ENCODE assay signal across 8 cellular contexts in genomic region chr11:67584881-67585873, GRCh38. TPM values are rescaled to one million over a fixed set of nuclear protein-coding genes. Genes with fewer than 3 reads are reported as not detected.
A peak's percentile ranks its signal among the peaks of the same experiment; 100 is the strongest.
DNase-seq lines count a peak whose midpoint lies in the region; ATAC-seq and TF ChIP-seq lines count a peak whose summit lies in the region.

No MANE protein-coding gene starts in this region.

- H3K36me3 ChIP-seq in SK-N-SH (replicated peaks in 1 of 2; ENCODE audit: control insufficient read depth in 1 of 2, insufficient read depth in 2 of 2, low read length in 1 of 2), result peaks cover 13 to 24% of the 10 kb centered on the region in 2 experiments
- H3K36me3 ChIP-seq in subcutaneous abdominal adipose tissue (ENCODE audit: control insufficient read depth in 5 of 5, insufficient read depth in 5 of 5, low read length in 5 of 5), result peaks cover 0 to 39% (median 24%) of the 10 kb centered on the region in 5 donors

- ATAC-seq in SK-N-SH treated with all-trans-retinoic acid at 6 μM for 48 hours, result no peak
- no peak for ATAC-seq in activated T-helper 17 cell treated with anti-CD3 and anti-CD28 coated beads, Interleukin-2, amount 50 U/mL, for 72 hours (replicated peaks)

- H3K27ac Mint-ChIP-seq in activated T-helper 17 cell treated with anti-CD3 and anti-CD28 coated beads, Interleukin-2, amount 50 U/mL, for 72 hours, result no peak overlapping the region

- H3K9me3 ChIP-seq in SK-N-SH (no peaks in the 10 kb centered on the region), iPS-18c (ENCODE audit: control insufficient read depth, insufficient read depth, low read length) (no peaks in the 10 kb centered on the region), subcutaneous abdominal adipose tissue (ENCODE audit: control insufficient read depth in 5 of 5, low read length in 5 of 5) (no peaks in the 10 kb centered on the region)

- CTCF ChIA-PET in SK-N-SH (lab: Yijun Ruan, JAX), result interaction anchor here (1.1 to 5.8 kb wide), 4 partner anchors 10 to 44 kb away, joined by 7 to 43 read pairs (median 20); partner anchors contain the start of gene NUDT8

- H2AFZ ChIP-seq in SK-N-SH (ENCODE audit: low read depth), result no peak overlapping the region

- H3K4me3 Mint-ChIP-seq in activated T-helper 17 cell treated with anti-CD3 and anti-CD28 coated beads, Interleukin-2, amount 50 U/mL, for 72 hours, result peak overlapping the region; percentile 68

- peak overlapping the region; percentile 98 for H3K9ac ChIP-seq in SK-N-SH
- peak overlapping the region in 4 of 5 donors; percentile 68 to 78 (median 73) for H3K9ac ChIP-seq in subcutaneous abdominal adipose tissue (ENCODE audit: low read length in 5 of 5)

- H3K9me2 ChIP-seq in SK-N-SH, result no peaks in the 10 kb centered on the region

- H3K4me1 ChIP-seq in SK-N-SH (ENCODE audit: control insufficient read depth in 1 of 2, insufficient read depth in 2 of 2, low read depth in 1 of 2, low read length in 1 of 2) (peaks cover 10 to 14% of the 10 kb centered on the region in 2 experiments; a peak in 3 of 4 replicates), subcutaneous abdominal adipose tissue (ENCODE audit: control insufficient read depth in 5 of 5, insufficient read depth in 5 of 5, low read length in 5 of 5) (peaks cover 0 to 35% (median 23%) of the 10 kb centered on the region in 5 donors)

- no peak for TF ChIP-seq CTCF in SK-N-SH (IDR thresholded peaks at IDR 0.05)

- H4K20me1 ChIP-seq in SK-N-SH (ENCODE audit: insufficient read depth), result peaks cover 20% of the 10 kb centered on the region

- peaks cover 28% of the 10 kb centered on the region for H3K36me3 Mint-ChIP-seq in activated T-helper 17 cell treated with anti-CD3 and anti-CD28 coated beads, Interleukin-2, amount 50 U/mL, for 72 hours (ENCODE audit: low read depth)

- no peak for TF ChIP-seq EP300 in SK-N-SH (IDR thresholded peaks at IDR 0.05; ENCODE audit: borderline replicate concordance in 1 of 2, low read depth in 1 of 2, low read length in 1 of 2)

- peaks cover 24% of the 10 kb centered on the region for H3K4me1 Mint-ChIP-seq in activated T-helper 17 cell treated with anti-CD3 and anti-CD28 coated beads, Interleukin-2, amount 50 U/mL, for 72 hours

- no peak for TF ChIP-seq RAD21 in SK-N-SH (IDR thresholded peaks at IDR 0.05; ENCODE audit: low read length)

- H3K79me2 ChIP-seq in SK-N-SH (ENCODE audit: insufficient read depth), result peaks cover 27% of the 10 kb centered on the region

- no peaks in the 10 kb centered on the region for H3K27me3 Mint-ChIP-seq in activated T-helper 17 cell treated with anti-CD3 and anti-CD28 coated beads, Interleukin-2, amount 50 U/mL, for 72 hours

- peak; percentile 53 for DNase-seq in SK-N-SH
- DNase-seq in activated effector memory CD4-positive, alpha-beta T cell treated with anti-CD3 and anti-CD28 coated beads, Interleukin-2, amount 50 U/mL, for 16 hours, result no peak
- no peak for DNase-seq in effector CD4-positive, alpha-beta T cell
- no peak for DNase-seq in epidermal melanocyte (ENCODE audit: insufficient read length, low spot score)

- H3K4me2 ChIP-seq in SK-N-SH, result peak overlapping the region; percentile 95

- H3K4me3 ChIP-seq in SK-N-SH (ENCODE audit: low read depth in 2 of 2, low read length in 1 of 2) (peak overlapping the region; percentile 68 to 77), iPS-18c (ENCODE audit: insufficient read depth, low read depth, low read length) (peak overlapping the region; percentile 86), subcutaneous abdominal adipose tissue (ENCODE audit: low read depth in 1 of 5, low read length in 5 of 5) (peak overlapping the region; percentile 31 to 72 (median 70))

- 98% methylated on average over 15 of the region's 21 CpGs for WGBS in SK-N-SH (ENCODE audit: low lambda C conversion rate)

- H3F3A ChIP-seq in SK-N-SH (replicated peaks; ENCODE audit: insufficient read depth), result peaks cover 16% of the 10 kb centered on the region

- POLR2A ChIA-PET in SK-N-SH (lab: Yijun Ruan, JAX), result interaction anchor here (1.1 to 1.9 kb wide), 2 partner anchors 23 to 45 kb away, joined by 3 to 9 read pairs; partner anchors contain the start of gene NUDT8

- H3K27ac ChIP-seq in SK-N-SH (ENCODE audit: low read depth in 2 of 2, low read length in 1 of 2) (peak overlapping the region in 1 of 2 experiments; percentile 61; a peak in 2 of 4 replicates), subcutaneous abdominal adipose tissue (ENCODE audit: low read depth, low read length) (peak overlapping the region; percentile 82)

- H3K9me3 Mint-ChIP-seq in activated T-helper 17 cell treated with anti-CD3 and anti-CD28 coated beads, Interleukin-2, amount 50 U/mL, for 72 hours, result no peaks in the 10 kb centered on the region

- H3K27me3 ChIP-seq in SK-N-SH (ENCODE audit: insufficient read depth) (no peaks in the 10 kb centered on the region), subcutaneous abdominal adipose tissue (ENCODE audit: control insufficient read depth in 5 of 5, insufficient read depth in 4 of 5, low read length in 5 of 5) (no peaks in the 10 kb centered on the region)

TF ChIP-seq in SK-N-SH, 30 proteins besides CTCF, POLR2A, EP300 and RAD21:
- TF ChIP-seq GABPA (IDR thresholded peaks at IDR 0.05; ENCODE audit: low read depth) (no peak), REST (IDR thresholded peaks at IDR 0.05; ENCODE audit: low read depth, low read length) (no peak)

TF ChIP-seq in SK-N-SH treated with all-trans-retinoic acid at 6 μM for 48 hours, 23 proteins besides CTCF, POLR2A, EP300 and RAD21 (continues in another document):
- TF ChIP-seq GLIS3 (CRISPR knock-in tag; IDR thresholded peaks at IDR 0.05), result no peak
- no peak for TF ChIP-seq ESRRG (CRISPR knock-in tag; IDR thresholded peaks at IDR 0.05)
- TF ChIP-seq TSHZ2 (CRISPR knock-in tag; IDR thresholded peaks at IDR 0.05), result no peak
- no peak for TF ChIP-seq BACH2 (CRISPR knock-in tag; IDR thresholded peaks at IDR 0.05; ENCODE audit: borderline replicate concordance)
- TF ChIP-seq ZFP3 (CRISPR knock-in tag; IDR thresholded peaks at IDR 0.05), result no peak
- TF ChIP-seq TCF4 (CRISPR knock-in tag; IDR thresholded peaks at IDR 0.05; ENCODE audit: borderline replicate concordance), result no peak
- no peak for TF ChIP-seq CSDC2 (CRISPR knock-in tag; IDR thresholded peaks at IDR 0.05)
- TF ChIP-seq CREB5 (CRISPR knock-in tag; IDR thresholded peaks at IDR 0.05; ENCODE audit: low read depth), result no peak
- no peak for TF ChIP-seq SNAI2 (CRISPR knock-in tag; IDR thresholded peaks at IDR 0.05)
- no peak for TF ChIP-seq ZNF565 (CRISPR knock-in tag; conservative IDR thresholded peaks at IDR 0.05; ENCODE audit: low read depth)
- TF ChIP-seq ZC3H10 (CRISPR knock-in tag; IDR thresholded peaks at IDR 0.05), result no peak
- TF ChIP-seq TOX (CRISPR knock-in tag; IDR thresholded peaks at IDR 0.05; ENCODE audit: borderline replicate concordance), result no peak

RNA-seq across cellular contexts. Expression of gene GSTP1, which starts 1.6 kb away (rescaled TPM):
- 488 and 745 TPM in 2 replicates for polyA plus RNA-seq in SK-N-SH (2012; rRNA removed)
- polyA plus RNA-seq in SK-N-SH (2012; cell fraction: cytosol; rRNA removed), result 313 and 440 TPM in 2 replicates
- 348 and 460 TPM in 2 replicates for polyA plus RNA-seq in SK-N-SH (2012; cell fraction: nucleus; rRNA removed)
- total RNA-seq in activated T-helper 17 cell treated with anti-CD3 and anti-CD28 coated beads, Interleukin-2, amount 50 U/mL, for 72 hours, result 100 to 1,000 TPM; 187 to 394 TPM

RNA-seq across cellular contexts. Expression of gene NDUFV1, which starts 21.6 kb away (rescaled TPM):
- 220 and 278 TPM in 2 replicates for polyA plus RNA-seq in SK-N-SH (2012; rRNA removed)
- polyA plus RNA-seq in SK-N-SH (2012; cell fraction: cytosol; rRNA removed), result 107 and 138 TPM in 2 replicates
- polyA plus RNA-seq in SK-N-SH (2012; cell fraction: nucleus; rRNA removed), result 658 and 815 TPM in 2 replicates
- 100 to 1,000 TPM; 160 to 238 TPM for total RNA-seq in activated T-helper 17 cell treated with anti-CD3 and anti-CD28 coated beads, Interleukin-2, amount 50 U/mL, for 72 hours

RNA-seq across cellular contexts. Expression of gene NUDT8, which starts 44.6 kb away (rescaled TPM):
- 2.2 and 2.7 TPM in 2 replicates for polyA plus RNA-seq in SK-N-SH (2012; rRNA removed)
- polyA plus RNA-seq in SK-N-SH (2012; cell fraction: cytosol; rRNA removed), result 1.7 and 2.3 TPM in 2 replicates
- polyA plus RNA-seq in SK-N-SH (2012; cell fraction: nucleus; rRNA removed), result 10.3 and 23.0 TPM in 2 replicates
- 10 to 100 TPM; 12.0 to 23.1 TPM for total RNA-seq in activated T-helper 17 cell treated with anti-CD3 and anti-CD28 coated beads, Interleukin-2, amount 50 U/mL, for 72 hours

RNA-seq across cellular contexts. Expression of gene TBX10, which starts 54.4 kb away (rescaled TPM):
- polyA plus RNA-seq in SK-N-SH (2012; rRNA removed), result not detected in 2 replicates
- polyA plus RNA-seq in SK-N-SH (2012; cell fraction: cytosol; rRNA removed), result not detected in 2 replicates
- not detected in 2 replicates for polyA plus RNA-seq in SK-N-SH (2012; cell fraction: nucleus; rRNA removed)
- total RNA-seq in activated T-helper 17 cell treated with anti-CD3 and anti-CD28 coated beads, Interleukin-2, amount 50 U/mL, for 72 hours, result not detected
